Comparison of ENCODE assay signal across 11 cellular contexts in genomic region chr17:78706271-78706915, GRCh38.
DNase-seq lines count a peak whose midpoint lies in the region; ATAC-seq and TF ChIP-seq lines count a peak whose summit lies in the region.
"Had no signal": no experiment of that assay in that cellular context is flagged by ENCODE, and none has a peak within 500 bp of the region (broad histone marks: within the 10 kb centered on the region; RNA-seq: fewer than 3 reads in every experiment).

No MANE protein-coding gene starts in this region.

- no peaks in the 10 kb centered on the region for H3K9me3 Mint-ChIP-seq in naive B cell
- H3K9me3 Mint-ChIP-seq in activated T-cell treated with anti-CD3 and anti-CD28 coated beads, Interleukin-2, amount 50 U/mL, for 72 hours = no peaks in the 10 kb centered on the region
- H3K9me3 Mint-ChIP-seq: activated CD4-positive, alpha-beta memory T cell treated with anti-CD3 and anti-CD28 coated beads, Interleukin-2, amount 10 ng/mL, durations not matched to agents 7 days and 5 days had no signal

- H3K36me3 Mint-ChIP-seq in naive B cell = peaks cover 8 to 21% of the 10 kb centered on the region in 2 donors
- H3K36me3 Mint-ChIP-seq in activated T-cell treated with anti-CD3 and anti-CD28 coated beads, Interleukin-2, amount 50 U/mL, for 72 hours (ENCODE audit: insufficient read depth in 2 of 2) = peaks cover 7 to 15% of the 10 kb centered on the region in 2 donors

- TF ChIP-seq POLR2A in GM18951 (IDR thresholded peaks at IDR 0.05; ENCODE audit: extremely low read depth, insufficient read depth, insufficient read length) = peak; percentile 45

- H3K27me3 ChIP-seq in WERI-Rb-1 (ENCODE audit: insufficient read depth, low read depth, severe bottlenecking) = no peaks in the 10 kb centered on the region

- ATAC-seq in HG02763 (IDR thresholded peaks at IDR 0.05; ENCODE audit: unreplicated experiment) (peak; percentile 63), naive B cell (ENCODE audit: low read depth in 2 of 2) (peak; percentile 48 to 73), HG02623 (IDR thresholded peaks at IDR 0.05; ENCODE audit: unreplicated experiment) (no peak), GM21515 (IDR thresholded peaks at IDR 0.05; ENCODE audit: unreplicated experiment) (no peak)
- ATAC-seq in activated T-cell treated with anti-CD3 and anti-CD28 coated beads, Interleukin-2, amount 50 U/mL, for 72 hours (replicated peaks in 1 of 2) = no peak

- H3K36me3 ChIP-seq in WERI-Rb-1 = peaks cover 68% of the 10 kb centered on the region

- peak overlapping the region in 1 of 8 donors; percentile 19 for H3K4me3 Mint-ChIP-seq in naive B cell
- no peak overlapping the region for H3K4me3 Mint-ChIP-seq in activated T-cell treated with anti-CD3 and anti-CD28 coated beads, Interleukin-2, amount 50 U/mL, for 72 hours
- H3K4me3 Mint-ChIP-seq: activated CD4-positive, alpha-beta memory T cell treated with anti-CD3 and anti-CD28 coated beads, Interleukin-2, amount 10 ng/mL, durations not matched to agents 7 days and 5 days had no signal

- H3K27ac Mint-ChIP-seq in naive B cell = peak overlapping the region in 4 of 6 donors; percentile 11 to 56 (median 39)
- H3K27ac Mint-ChIP-seq in activated T-cell treated with anti-CD3 and anti-CD28 coated beads, Interleukin-2, amount 50 U/mL, for 72 hours = no peak overlapping the region

- no peak overlapping the region for H3K4me3 ChIP-seq in WERI-Rb-1 (ENCODE audit: low read depth, low read length)

- no peaks in the 10 kb centered on the region for H3K27me3 Mint-ChIP-seq in naive B cell
- no peaks in the 10 kb centered on the region for H3K27me3 Mint-ChIP-seq in activated T-cell treated with anti-CD3 and anti-CD28 coated beads, Interleukin-2, amount 50 U/mL, for 72 hours (ENCODE audit: low read depth)
- H3K27me3 Mint-ChIP-seq: activated CD4-positive, alpha-beta memory T cell treated with anti-CD3 and anti-CD28 coated beads, Interleukin-2, amount 10 ng/mL, durations not matched to agents 7 days and 5 days had no signal

- H3K4me1 Mint-ChIP-seq in naive B cell = peaks cover 32 to 49% (median 40%) of the 10 kb centered on the region in 3 donors
- H3K4me1 Mint-ChIP-seq in activated T-cell treated with anti-CD3 and anti-CD28 coated beads, Interleukin-2, amount 50 U/mL, for 72 hours (ENCODE audit: low read depth) = peaks cover 55% of the 10 kb centered on the region

- in situ Hi-C loops in GM18951 (cut with MboI; ENCODE audit: low sequenced_read_pairs, unreplicated experiment) = no loop called here

- TF ChIP-seq CTCF in WERI-Rb-1 (IDR thresholded peaks at IDR 0.05; ENCODE audit: low read depth, low read length) = no peak

- DNase-seq in NCI-H524 treated with DMSO at 0.1 percent for 48 hours (lab: John Stamatoyannopoulos, UW) (peak; percentile 38), naive B cell (no peak), WERI-Rb-1 (no peak)
- no peak for DNase-seq in activated T-cell treated with anti-CD3 and anti-CD28 coated beads, Interleukin-2, amount 50 U/mL, for 72 hours
- DNase-seq: activated CD4-positive, alpha-beta memory T cell treated with anti-CD3 and anti-CD28 coated beads, Interleukin-2, amount 10 ng/mL, durations not matched to agents 7 days and 5 days; effector CD8-positive, alpha-beta T cell; NCI-H2107 had no signal

- H3K27ac ChIP-seq in WERI-Rb-1 = no peak overlapping the region

- H3K9me3 ChIP-seq in WERI-Rb-1 (ENCODE audit: severe bottlenecking) = no peaks in the 10 kb centered on the region

Comparison
In these comparisons a context has a peak if more than half of its experiments do, and no peak if none do; other contexts are left out.
1. ATAC-seq: peak in HG02763 (single experiment) and naive B cell (2 of 2); none in HG02623 (single experiment), GM21515 (single experiment) and activated T-cell treated with anti-CD3 and anti-CD28 coated beads, Interleukin-2, amount 50 U/mL, for 72 hours (0 of 2).